6 cellular contexts compared by ENCODE assay signal in genomic region chr15:22497200-22497599, GRCh38. TPM values are rescaled to one million over a fixed set of nuclear protein-coding genes. Genes with fewer than 3 reads are reported as not detected.
"Had no signal": no experiment of that assay in that cellular context is flagged by ENCODE, and none has a peak within 500 bp of the region (broad histone marks: within the 10 kb centered on the region; RNA-seq: fewer than 3 reads in every experiment).

No MANE protein-coding gene starts in this region.

RNA-seq across cellular contexts. Expression of gene GOLGA6L22, which starts 38.5 kb away (rescaled TPM):
- total RNA-seq: HepG2, HT-29, HT1080, IMR-90, K562 had no signal
- polyA plus RNA-seq: HepG2, IgD-negative memory B cell, IMR-90, K562 had no signal
